Comparison of ENCODE assay signal across 10 cellular contexts in genomic region chr16:47732806-47733150, GRCh38.
A peak's percentile ranks its signal among the peaks of the same experiment; 100 is the strongest.
DNase-seq lines count a peak whose midpoint lies in the region; ATAC-seq, FAIRE-seq and TF ChIP-seq lines count a peak whose summit lies in the region.
"Had no signal": no experiment of that assay in that cellular context is flagged by ENCODE, and none has a peak within 500 bp of the region (broad histone marks: within the 10 kb centered on the region; RNA-seq: fewer than 3 reads in every experiment).

No MANE protein-coding gene starts in this region.

- no peaks in the 10 kb centered on the region for H3K36me3 ChIP-seq in HepG2 (replicated peaks in 1 of 2; ENCODE audit: control insufficient read depth in 1 of 2, insufficient read depth in 2 of 2, low read length in 2 of 2)
- H3K36me3 ChIP-seq in esophagus squamous epithelium: no peaks in the 10 kb centered on the region

- no peaks in the 10 kb centered on the region for H3K9me3 Mint-ChIP-seq in activated CD4-positive, alpha-beta memory T cell treated with anti-CD3 and anti-CD28 coated beads for 36 hours
- H3K9me3 Mint-ChIP-seq: activated naive CD4-positive, alpha-beta T cell treated with anti-CD3 and anti-CD28 coated beads, Interleukin-2, amount 50 U/mL, for 24 hours had no signal

- H3K27ac ChIP-seq in A549: peak overlapping the region in 1 of 2 experiments; percentile 48; a peak in 2 of 6 replicates
- no peak overlapping the region for H3K27ac ChIP-seq in coronary artery
- no peak overlapping the region for H3K27ac ChIP-seq in HepG2 (ENCODE audit: extremely low read length, insufficient read depth, low read length)
- no peak overlapping the region for H3K27ac ChIP-seq in esophagus squamous epithelium

- in situ Hi-C loops in G401 (cut with HindIII; ENCODE audit: low sequenced_read_pairs): no loop called here
- in situ Hi-C loops in HepG2 (cut with HindIII; ENCODE audit: extremely low pct_ligation_motif_present, low pct_unique_long_range_greater_than_20kb): no loop called here

- no TSS peak for BruUV-seq in HepG2 (replicated peaks; lab: Mats Ljungman, UMichigan)

- peak; percentile 11 to 19 for DNase-seq in A549 (ENCODE audit: low read depth in 1 of 2, low spot score in 1 of 2)
- DNase-seq in GOT3 (lab: John Stamatoyannopoulos, UW): peak; percentile 19
- DNase-seq in activated CD4-positive, alpha-beta memory T cell treated with anti-CD3 and anti-CD28 coated beads for 36 hours: peak; percentile 54
- DNase-seq in fibroblast of the conjunctiva (ENCODE audit: low read depth): peak; percentile 64
- no peak for DNase-seq in G401 (ENCODE audit: low spot score)
- DNase-seq in coronary artery (ENCODE audit: low spot score): no peak
- DNase-seq in HepG2 (ENCODE audit: low spot score): no peak
- DNase-seq in esophagus squamous epithelium (lab: John Stamatoyannopoulos, UW): no peak
- DNase-seq: NCI-H1694 had no signal

- H3K4me3 ChIP-seq in A549: no peak overlapping the region
- no peak overlapping the region for H3K4me3 ChIP-seq in coronary artery
- no peak overlapping the region for H3K4me3 ChIP-seq in HepG2 (replicated peaks in 1 of 3; ENCODE audit: insufficient read depth in 1 of 3, low read depth in 2 of 3, low read length in 3 of 3)
- H3K4me3 ChIP-seq in esophagus squamous epithelium: no peak overlapping the region

- TF ChIP-seq CTCF in A549 (IDR thresholded peaks at IDR 0.05): no peak
- TF ChIP-seq CTCF in coronary artery (IDR thresholded peaks at IDR 0.05): no peak
- TF ChIP-seq CTCF in HepG2 (CRISPR knock-in tag; IDR thresholded peaks at IDR 0.05): no peak
- TF ChIP-seq CTCF in esophagus squamous epithelium (IDR thresholded peaks at IDR 0.05): no peak

- CTCF ChIA-PET in A549 (lab: Yijun Ruan, JAX) (interaction anchor here (1.4 kb wide), 1 partner anchor 9 kb away, joined by 3 read pairs; no protein-coding TSS in a partner anchor), HepG2 (lab: Yijun Ruan, JAX; ENCODE audit: low intra/inter-chr PET ratio, low total read pairs) (no interaction called here)
- CTCF ChIA-PET in activated CD4-positive, alpha-beta memory T cell treated with anti-CD3 and anti-CD28 coated beads for 36 hours (lab: Charles Lee): no interaction called here

- H3K4me2 ChIP-seq in A549: peak overlapping the region; percentile 49
- no peak overlapping the region for H3K4me2 ChIP-seq in HepG2 (ENCODE audit: low read depth, low read length)

- ATAC-seq in A549 (peak; percentile 79; a peak in 5 of 6 replicates), HepG2 (no peak)

- peaks cover 6% of the 10 kb centered on the region for H3K4me1 Mint-ChIP-seq in activated CD4-positive, alpha-beta memory T cell treated with anti-CD3 and anti-CD28 coated beads for 36 hours (ENCODE audit: low read depth)
- H3K4me1 Mint-ChIP-seq: activated naive CD4-positive, alpha-beta T cell treated with anti-CD3 and anti-CD28 coated beads, Interleukin-2, amount 50 U/mL, for 24 hours had no signal

- no peaks in the 10 kb centered on the region for H4K20me1 ChIP-seq in HepG2 (ENCODE audit: insufficient read depth, low read length)

- TF ChIP-seq EP300 in A549 (IDR thresholded peaks at IDR 0.05) (no peak), HepG2 (IDR thresholded peaks at IDR 0.05; ENCODE audit: low read depth in 2 of 2, low read length in 2 of 2) (no peak), HepG2 (CRISPR knock-in tag; IDR thresholded peaks at IDR 0.05; ENCODE audit: borderline replicate concordance) (no peak)

- POLR2A ChIA-PET in A549 (lab: Yijun Ruan, JAX) (no interaction called here), HepG2 (lab: Yijun Ruan, JAX) (no interaction called here)
- POLR2A ChIA-PET in activated CD4-positive, alpha-beta memory T cell treated with anti-CD3 and anti-CD28 coated beads for 36 hours (lab: Charles Lee): no interaction called here

- H3K27ac Mint-ChIP-seq in activated CD4-positive, alpha-beta memory T cell treated with anti-CD3 and anti-CD28 coated beads for 36 hours: peak overlapping the region; percentile 30
- H3K27ac Mint-ChIP-seq: activated naive CD4-positive, alpha-beta T cell treated with anti-CD3 and anti-CD28 coated beads, Interleukin-2, amount 50 U/mL, for 24 hours had no signal

- H3K9ac ChIP-seq in HepG2 (ENCODE audit: insufficient read depth, low read depth, low read length): no peak overlapping the region

- no peak for TF ChIP-seq POLR2A in A549 (IDR thresholded peaks at IDR 0.05; ENCODE audit: low read length)
- no peak for TF ChIP-seq POLR2A in HepG2 (IDR thresholded peaks at IDR 0.05; ENCODE audit: insufficient read depth in 1 of 2, low read depth in 2 of 2, low read length in 2 of 2)
- no peak for TF ChIP-seq POLR2A in esophagus squamous epithelium (IDR thresholded peaks at IDR 0.05)

- 32% methylated on average over 5 of the region's 5 CpGs for WGBS in A549 (ENCODE audit: missing lambda C conversion rate)
- WGBS in HepG2 (ENCODE audit: low lambda C conversion rate): 64% methylated on average over 5 of the region's 5 CpGs
- 3 to 38% methylated on average over 5 of the region's 5 CpGs for WGBS in esophagus squamous epithelium, 2 donors

- no peaks in the 10 kb centered on the region for H3K36me3 Mint-ChIP-seq in activated CD4-positive, alpha-beta memory T cell treated with anti-CD3 and anti-CD28 coated beads for 36 hours
- H3K36me3 Mint-ChIP-seq: activated naive CD4-positive, alpha-beta T cell treated with anti-CD3 and anti-CD28 coated beads, Interleukin-2, amount 50 U/mL, for 24 hours had no signal

- H3K4me3 Mint-ChIP-seq in activated CD4-positive, alpha-beta memory T cell treated with anti-CD3 and anti-CD28 coated beads for 36 hours: no peak overlapping the region
- H3K4me3 Mint-ChIP-seq: activated naive CD4-positive, alpha-beta T cell treated with anti-CD3 and anti-CD28 coated beads, Interleukin-2, amount 50 U/mL, for 24 hours had no signal

- no peaks in the 10 kb centered on the region for H3K79me2 ChIP-seq in HepG2 (ENCODE audit: insufficient read depth, low read length)

- FAIRE-seq in A549 (lab: Jason Lieb, UNC): no peak
- FAIRE-seq in HepG2 (lab: Jason Lieb, UNC): no peak

- peaks cover 10% of the 10 kb centered on the region; the same call in 2 of the 3 replicates for H3K4me1 ChIP-seq in A549
- H3K4me1 ChIP-seq in HepG2 (ENCODE audit: insufficient read depth, low read length): no peaks in the 10 kb centered on the region
- no peaks in the 10 kb centered on the region for H3K4me1 ChIP-seq in esophagus squamous epithelium

- intact Hi-C loops in activated CD4-positive, alpha-beta memory T cell treated with anti-CD3 and anti-CD28 coated beads for 36 hours (cut with micrococcal nuclease): loop anchor here (1.0 kb wide), 3 partner anchors 19 to 271 kb away; partner anchors contain the start of genes ITFG1 and PHKB
- intact Hi-C loops in HepG2 (cut with micrococcal nuclease; ENCODE audit: unreplicated experiment): no loop called here
- intact Hi-C loops in esophagus squamous epithelium (cut with DNase I): no loop called here

- no peak overlapping the region for H2AFZ ChIP-seq in HepG2 (ENCODE audit: low read length)

- H3K27me3 ChIP-seq in HepG2 (ENCODE audit: control insufficient read depth in 1 of 2, insufficient read depth in 2 of 2, low read length in 2 of 2) (peaks cover 0 to 1% of the 10 kb centered on the region in 2 experiments; a peak in 1 of 5 replicates), esophagus squamous epithelium (no peaks in the 10 kb centered on the region)

- H3K9me3 ChIP-seq in A549 (no peaks in the 10 kb centered on the region), HepG2 (ENCODE audit: low read length) (no peaks in the 10 kb centered on the region), esophagus squamous epithelium (no peaks in the 10 kb centered on the region)

- TF ChIP-seq RAD21 in A549 (conservative IDR thresholded peaks at IDR 0.05 in 1 of 2, IDR thresholded peaks at IDR 0.05 in 1 of 2): no peak; a peak in 1 of 5 replicates
- no peak for TF ChIP-seq RAD21 in HepG2 (CRISPR knock-in tag; IDR thresholded peaks at IDR 0.05)

- H3K27me3 Mint-ChIP-seq in activated CD4-positive, alpha-beta memory T cell treated with anti-CD3 and anti-CD28 coated beads for 36 hours: peaks cover 10% of the 10 kb centered on the region

TF ChIP-seq in A549, 52 proteins besides CTCF, POLR2A, EP300 and RAD21 (continues in another document):
- no peak for TF ChIP-seq PBX3 (IDR thresholded peaks at IDR 0.05)
- TF ChIP-seq CEBPB (IDR thresholded peaks at IDR 0.05): no peak
- TF ChIP-seq E2F6 (IDR thresholded peaks at IDR 0.05; ENCODE audit: borderline replicate concordance, low read depth): no peak
- no peak for TF ChIP-seq ZSCAN20 (CRISPR knock-in tag; IDR thresholded peaks at IDR 0.05)

TF ChIP-seq in HepG2, 621 proteins besides CTCF, POLR2A, EP300 and RAD21:
- TF ChIP-seq TSC22D2 (CRISPR knock-in tag; IDR thresholded peaks at IDR 0.05; ENCODE audit: borderline replicate concordance) (no peak), MAFK (conservative IDR thresholded peaks at IDR 0.05 in 1 of 2, IDR thresholded peaks at IDR 0.05 in 1 of 2; ENCODE audit: low read length in 2 of 2) (0 out of 4 replicates have a peak, but pooled peaks of 1 of the 2 experiments have one; percentile 25), THRA (CRISPR knock-in tag; IDR thresholded peaks at IDR 0.05; ENCODE audit: borderline replicate concordance) (no peak), NCOA1 (CRISPR knock-in tag; IDR thresholded peaks at IDR 0.05) (no peak), BRD4 (CRISPR knock-in tag; IDR thresholded peaks at IDR 0.05) (no peak), ZNF761 (CRISPR knock-in tag; conservative IDR thresholded peaks at IDR 0.05) (no peak)

Comparison
In these comparisons a context has a peak if more than half of its experiments do, and no peak if none do; other contexts are left out.
1. DNase-seq: peak in A549 (2 of 2), GOT3 (single experiment), activated CD4-positive, alpha-beta memory T cell treated with anti-CD3 and anti-CD28 coated beads for 36 hours (single experiment) and fibroblast of the conjunctiva (single experiment); none in G401 (single experiment), coronary artery (single experiment), HepG2 (single experiment) and esophagus squamous epithelium (single experiment).